1 cellular context compared by ENCODE assay signal in the genomic region with DNA sequence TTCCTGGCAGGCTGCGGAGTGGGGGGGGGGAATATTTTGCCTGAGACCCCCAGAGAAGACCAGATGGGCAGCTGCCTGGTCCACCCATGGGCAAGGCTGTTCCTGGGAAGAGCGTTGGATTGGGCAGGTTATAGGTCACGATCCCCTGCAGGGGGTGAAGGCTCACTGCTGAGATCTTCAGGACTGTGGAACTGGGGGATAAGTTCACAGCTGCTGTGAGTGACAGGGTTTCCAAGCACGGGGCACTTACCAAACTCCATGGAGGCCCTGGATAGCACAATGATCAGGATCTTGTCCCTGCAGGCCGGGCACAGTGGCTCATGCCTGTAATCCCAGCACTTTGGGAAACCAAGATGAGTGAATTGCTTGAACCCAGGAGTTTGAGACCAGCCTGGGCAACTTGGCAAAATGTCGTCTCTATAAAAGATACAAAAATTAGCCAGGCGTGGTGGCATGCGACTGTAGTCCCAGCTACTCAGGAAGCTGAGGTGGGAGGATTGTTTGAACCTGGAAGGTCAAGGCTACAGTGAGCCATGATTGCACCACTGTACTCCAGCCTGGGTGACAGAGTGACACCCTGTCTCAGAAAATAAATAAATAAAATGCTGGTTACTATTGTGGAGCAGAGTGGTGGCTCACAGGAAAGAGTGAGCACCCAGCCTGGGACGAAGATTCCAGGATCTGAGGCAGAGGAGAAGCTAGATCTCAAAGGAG.
A peak's percentile ranks its signal among the peaks of the same experiment; 100 is the strongest.
TF ChIP-seq lines count a peak whose summit lies in the region.

No MANE protein-coding gene starts in this region.

TF ChIP-seq in HepG2, 621 proteins besides CTCF, POLR2A, EP300 and RAD21 (continued from another document and continues in another):
- TF ChIP-seq THAP9 (CRISPR knock-in tag; IDR thresholded peaks at IDR 0.05; ENCODE audit: borderline replicate concordance) (no peak), IKZF5 (CRISPR knock-in tag; IDR thresholded peaks at IDR 0.05) (peak; percentile 58; the same call in 1 of the 2 replicates), ZNF83 (CRISPR knock-in tag; IDR thresholded peaks at IDR 0.05; ENCODE audit: borderline replicate concordance) (no peak), ZNF256 (CRISPR knock-in tag; conservative IDR thresholded peaks at IDR 0.05) (no peak), MTA3 (CRISPR knock-in tag; IDR thresholded peaks at IDR 0.05) (no peak), ZNF274 (CRISPR knock-in tag; IDR thresholded peaks at IDR 0.05) (no peak), GATAD1 (CRISPR knock-in tag; IDR thresholded peaks at IDR 0.05) (no peak), CEBPB (IDR thresholded peaks at IDR 0.05; ENCODE audit: borderline replicate concordance, low read depth, low read length) (peak; percentile 77), JDP2 (CRISPR knock-in tag; IDR thresholded peaks at IDR 0.05; ENCODE audit: borderline replicate concordance) (no peak), TBX3 (IDR thresholded peaks at IDR 0.05; ENCODE audit: borderline replicate concordance) (peak; percentile 58; the same call in 1 of the 2 replicates), ARHGAP35 (CRISPR knock-in tag; IDR thresholded peaks at IDR 0.05; ENCODE audit: borderline replicate concordance) (no peak), ZNF607 (CRISPR knock-in tag; IDR thresholded peaks at IDR 0.05; ENCODE audit: borderline replicate concordance) (no peak), SOX13 (IDR thresholded peaks at IDR 0.05) (no peak), SOX13 (CRISPR knock-in tag; conservative IDR thresholded peaks at IDR 0.05 in 1 of 2, IDR thresholded peaks at IDR 0.05 in 1 of 2) (peak in 1 of 2 experiments; percentile 48; a peak in 1 of 4 replicates), RXRB (CRISPR knock-in tag; IDR thresholded peaks at IDR 0.05; ENCODE audit: borderline replicate concordance) (peak; percentile 56; the same call in 1 of the 2 replicates), HMG20A (CRISPR knock-in tag; IDR thresholded peaks at IDR 0.05; ENCODE audit: borderline replicate concordance) (peak; percentile 47; the same call in 1 of the 2 replicates), MBNL3 (CRISPR knock-in tag; conservative IDR thresholded peaks at IDR 0.05) (no peak), ATF3 (CRISPR knock-in tag; IDR thresholded peaks at IDR 0.05) (0 out of 2 replicates have a peak, but pooled peaks have one; percentile 17), CC2D1A (CRISPR knock-in tag; IDR thresholded peaks at IDR 0.05) (no peak), ZMYM2 (CRISPR knock-in tag; IDR thresholded peaks at IDR 0.05) (no peak), GTF2F1 (IDR thresholded peaks at IDR 0.05; ENCODE audit: low read length) (no peak), PHF5A (CRISPR knock-in tag; IDR thresholded peaks at IDR 0.05; ENCODE audit: low read depth, unreplicated experiment) (no peak), NR2F1 (CRISPR knock-in tag; IDR thresholded peaks at IDR 0.05) (peak; percentile 77 to 83), RXRA (CRISPR knock-in tag; IDR thresholded peaks at IDR 0.05) (peak; percentile 39; the same call in 1 of the 2 replicates), NFIC (IDR thresholded peaks at IDR 0.05; ENCODE audit: low read length) (no peak), ZNF547 (CRISPR knock-in tag; IDR thresholded peaks at IDR 0.05) (no peak), FOXP1 (IDR thresholded peaks at IDR 0.05) (no peak), FOXP1 (CRISPR knock-in tag; IDR thresholded peaks at IDR 0.05) (peak; percentile 40; the same call in 1 of the 2 replicates), ZFP1 (CRISPR knock-in tag; IDR thresholded peaks at IDR 0.05) (no peak), GFI1 (CRISPR knock-in tag; IDR thresholded peaks at IDR 0.05; ENCODE audit: borderline replicate concordance) (peak; percentile 39; the same call in 1 of the 2 replicates), KLF15 (CRISPR knock-in tag; IDR thresholded peaks at IDR 0.05; ENCODE audit: borderline replicate concordance) (no peak), FOXA3 (CRISPR knock-in tag; IDR thresholded peaks at IDR 0.05) (peak; percentile 54), ZNF343 (CRISPR knock-in tag; IDR thresholded peaks at IDR 0.05) (no peak), SALL1 (CRISPR knock-in tag; IDR thresholded peaks at IDR 0.05) (peak; percentile 54), MED13 (CRISPR knock-in tag; IDR thresholded peaks at IDR 0.05) (no peak), ZBTB26 (CRISPR knock-in tag; IDR thresholded peaks at IDR 0.05; ENCODE audit: borderline replicate concordance) (no peak), ZNF160 (CRISPR knock-in tag; IDR thresholded peaks at IDR 0.05) (no peak), CCAR2 (optimal IDR thresholded peaks at IDR 0.05; ENCODE audit: low read depth, low read length) (no peak), ZNF746 (CRISPR knock-in tag; IDR thresholded peaks at IDR 0.05) (no peak), NBN (conservative IDR thresholded peaks at IDR 0.05) (no peak), NR2F6 (IDR thresholded peaks at IDR 0.05) (peak; percentile 70), NR2F6 (CRISPR knock-in tag; IDR thresholded peaks at IDR 0.05) (peak; percentile 90), ZFP41 (CRISPR knock-in tag; IDR thresholded peaks at IDR 0.05; ENCODE audit: borderline replicate concordance) (no peak), ARID5B (CRISPR knock-in tag; IDR thresholded peaks at IDR 0.05) (peak; percentile 79), FOXK2 (IDR thresholded peaks at IDR 0.05) (no peak), THAP11 (CRISPR knock-in tag; IDR thresholded peaks at IDR 0.05) (peak; percentile 32; the same call in 1 of the 2 replicates), HNF4A (CRISPR knock-in tag; IDR thresholded peaks at IDR 0.05) (peak; percentile 51), ZNF24 (IDR thresholded peaks at IDR 0.05) (no peak)
- TF ChIP-seq, protein P1, sequence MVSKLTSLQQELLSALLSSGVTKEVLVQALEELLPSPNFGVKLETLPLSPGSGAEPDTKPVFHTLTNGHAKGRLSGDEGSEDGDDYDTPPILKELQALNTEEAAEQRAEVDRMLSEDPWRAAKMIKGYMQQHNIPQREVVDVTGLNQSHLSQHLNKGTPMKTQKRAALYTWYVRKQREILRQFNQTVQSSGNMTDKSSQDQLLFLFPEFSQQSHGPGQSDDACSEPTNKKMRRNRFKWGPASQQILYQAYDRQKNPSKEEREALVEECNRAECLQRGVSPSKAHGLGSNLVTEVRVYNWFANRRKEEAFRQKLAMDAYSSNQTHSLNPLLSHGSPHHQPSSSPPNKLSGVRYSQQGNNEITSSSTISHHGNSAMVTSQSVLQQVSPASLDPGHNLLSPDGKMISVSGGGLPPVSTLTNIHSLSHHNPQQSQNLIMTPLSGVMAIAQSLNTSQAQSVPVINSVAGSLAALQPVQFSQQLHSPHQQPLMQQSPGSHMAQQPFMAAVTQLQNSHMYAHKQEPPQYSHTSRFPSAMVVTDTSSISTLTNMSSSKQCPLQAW (CRISPR knock-in tag; IDR thresholded peaks at IDR 0.05): 0 out of 2 replicates have a peak, but pooled peaks have one; percentile 26
- TF ChIP-seq, protein P2, sequence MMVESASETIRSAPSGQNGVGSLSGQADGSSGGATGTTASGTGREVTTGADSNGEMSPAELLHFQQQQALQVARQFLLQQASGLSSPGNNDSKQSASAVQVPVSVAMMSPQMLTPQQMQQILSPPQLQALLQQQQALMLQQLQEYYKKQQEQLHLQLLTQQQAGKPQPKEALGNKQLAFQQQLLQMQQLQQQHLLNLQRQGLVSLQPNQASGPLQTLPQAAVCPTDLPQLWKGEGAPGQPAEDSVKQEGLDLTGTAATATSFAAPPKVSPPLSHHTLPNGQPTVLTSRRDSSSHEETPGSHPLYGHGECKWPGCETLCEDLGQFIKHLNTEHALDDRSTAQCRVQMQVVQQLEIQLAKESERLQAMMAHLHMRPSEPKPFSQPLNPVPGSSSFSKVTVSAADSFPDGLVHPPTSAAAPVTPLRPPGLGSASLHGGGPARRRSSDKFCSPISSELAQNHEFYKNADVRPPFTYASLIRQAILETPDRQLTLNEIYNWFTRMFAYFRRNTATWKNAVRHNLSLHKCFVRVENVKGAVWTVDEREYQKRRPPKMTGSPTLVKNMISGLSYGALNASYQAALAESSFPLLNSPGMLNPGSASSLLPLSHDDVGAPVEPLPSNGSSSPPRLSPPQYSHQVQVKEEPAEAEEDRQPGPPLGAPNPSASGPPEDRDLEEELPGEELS (CRISPR knock-in tag; IDR thresholded peaks at IDR 0.05): peak; percentile 55; the same call in 1 of the 2 replicates
- TF ChIP-seq, protein P3, sequence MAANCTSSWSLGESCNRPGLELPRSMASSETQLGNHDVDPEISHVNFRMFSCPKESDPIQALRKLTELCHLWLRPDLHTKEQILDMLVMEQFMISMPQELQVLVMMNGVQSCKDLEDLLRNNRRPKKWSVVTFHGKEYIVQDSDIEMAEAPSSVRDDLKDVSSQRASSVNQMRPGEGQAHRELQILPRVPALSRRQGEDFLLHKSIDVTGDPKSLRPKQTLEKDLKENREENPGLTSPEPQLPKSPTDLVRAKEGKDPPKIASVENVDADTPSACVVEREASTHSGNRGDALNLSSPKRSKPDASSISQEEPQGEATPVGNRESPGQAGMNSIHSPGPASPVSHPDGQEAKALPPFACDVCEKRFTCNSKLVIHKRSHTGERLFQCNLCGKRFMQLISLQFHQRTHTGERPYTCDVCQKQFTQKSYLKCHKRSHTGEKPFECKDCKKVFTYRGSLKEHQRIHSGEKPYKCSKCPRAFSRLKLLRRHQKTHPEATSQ (CRISPR knock-in tag; IDR thresholded peaks at IDR 0.05; ENCODE audit: borderline replicate concordance): no peak
